ENCODE assay signal across 1 cellular context in genomic region chr2:200944467-200945394, GRCh38.
TF ChIP-seq lines count a peak whose summit lies in the region.

No MANE protein-coding gene starts in this region.

TF ChIP-seq in K562, 482 proteins besides CTCF, POLR2A, EP300 and RAD21 (continued from another document):
- TF ChIP-seq PBX2 (CRISPR knock-in tag; IDR thresholded peaks at IDR 0.05; ENCODE audit: low read depth) (no peak), PBX2 (tag; conservative IDR thresholded peaks at IDR 0.05; ENCODE audit: low read depth) (no peak), HOMEZ (CRISPR knock-in tag; IDR thresholded peaks at IDR 0.05) (no peak), CBFB (CRISPR knock-in tag; IDR thresholded peaks at IDR 0.05) (no peak), ZNF232 (CRISPR knock-in tag; IDR thresholded peaks at IDR 0.05) (no peak), E2F3 (CRISPR knock-in tag; IDR thresholded peaks at IDR 0.05) (no peak), FOSL1 (tag; conservative IDR thresholded peaks at IDR 0.05) (peak; percentile 97), ZNF436 (CRISPR knock-in tag; IDR thresholded peaks at IDR 0.05) (no peak), CSDE1 (IDR thresholded peaks at IDR 0.05) (no peak), ZBTB11 (CRISPR knock-in tag; IDR thresholded peaks at IDR 0.05) (no peak), ZHX1 (conservative IDR thresholded peaks at IDR 0.05; ENCODE audit: low read length) (no peak), SMARCC2 (IDR thresholded peaks at IDR 0.05; ENCODE audit: low read depth) (0 out of 2 replicates have a peak, but pooled peaks have one; percentile 34), USF1 (CRISPR knock-in tag; IDR thresholded peaks at IDR 0.05) (no peak), PCBP2 (IDR thresholded peaks at IDR 0.05; ENCODE audit: low read depth, low read length, poor library complexity, severe bottlenecking) (no peak), ARID1B (IDR thresholded peaks at IDR 0.05) (peak; percentile 45; the same call in 1 of the 2 replicates), ARID2 (IDR thresholded peaks at IDR 0.05) (no peak)
